Comparison of ENCODE assay signal across 13 cellular contexts in genomic region chr22:41256254-41256897, GRCh38. TPM values are rescaled to one million over a fixed set of nuclear protein-coding genes. Genes with fewer than 3 reads are reported as not detected.
DNase-seq lines count a peak whose midpoint lies in the region; ATAC-seq and TF ChIP-seq lines count a peak whose summit lies in the region.
"Had no signal": no experiment of that assay in that cellular context is flagged by ENCODE, and none has a peak within 500 bp of the region (broad histone marks: within the 10 kb centered on the region; RNA-seq: fewer than 3 reads in every experiment).

No MANE protein-coding gene starts in this region.

- no peaks in the 10 kb centered on the region for H3K27me3 ChIP-seq in BLaER1
- H3K27me3 ChIP-seq: neutrophil, tibial artery had no signal

- DNase-seq in LNCaP clone FGC (ENCODE audit: low read depth), result peak; percentile 64
- DNase-seq in cardiac fibroblast (ENCODE audit: low read depth in 2 of 2), result peak; percentile 59 to 87
- DNase-seq in mucosa of descending colon, result no peak
- no peak for DNase-seq in NCI-H82 (lab: John Stamatoyannopoulos, UW)
- DNase-seq in GM19238 (ENCODE audit: insufficient read length, low spot score), result no peak
- DNase-seq in NCI-H446 (lab: John Stamatoyannopoulos, UW), result no peak
- DNase-seq: activated CD8-positive, alpha-beta memory T cell treated with anti-CD3 and anti-CD28 coated beads, Interleukin-2, amount 10 ng/mL, durations not matched to agents 7 days and 5 days; central memory CD4-positive, alpha-beta T cell; NCI-H2171; tibial artery had no signal

- ATAC-seq in mucosa of descending colon (peak; percentile 35), HG03354 (IDR thresholded peaks at IDR 0.05; ENCODE audit: poor library complexity, severe bottlenecking, unreplicated experiment) (no peak)
- ATAC-seq: activated CD8-positive, alpha-beta memory T cell treated with anti-CD3 and anti-CD28 coated beads, Interleukin-2, amount 10 ng/mL, durations not matched to agents 7 days and 5 days had no signal

- TF ChIP-seq CTCF in LNCaP clone FGC (IDR thresholded peaks at IDR 0.05; ENCODE audit: control insufficient read depth, extremely low read depth, insufficient read depth) (peak; percentile 8; the same call in 1 of the 2 replicates), cardiac fibroblast (IDR thresholded peaks at IDR 0.05; ENCODE audit: low read depth, low read length) (peak; percentile 40), mucosa of descending colon (IDR thresholded peaks at IDR 0.05) (no peak)

- no peak overlapping the region for H3K4me3 ChIP-seq in BLaER1
- H3K4me3 ChIP-seq in LNCaP clone FGC (ENCODE audit: low read depth, low read length), result no peak overlapping the region
- H3K4me3 ChIP-seq in cardiac fibroblast (replicated peaks in 1 of 2; ENCODE audit: low read depth in 2 of 2, low read length in 2 of 2), result no peak overlapping the region
- no peak overlapping the region for H3K4me3 ChIP-seq in mucosa of descending colon
- H3K4me3 ChIP-seq: tibial artery had no signal

- H3K9me3 ChIP-seq in BLaER1, result no peaks in the 10 kb centered on the region
- no peaks in the 10 kb centered on the region for H3K9me3 ChIP-seq in mucosa of descending colon
- H3K9me3 ChIP-seq: neutrophil, tibial artery had no signal

- H3K36me3 ChIP-seq in BLaER1 (peaks cover 100% of the 10 kb centered on the region), mucosa of descending colon (ENCODE audit: low read depth) (peaks cover 3% of the 10 kb centered on the region)

- H4K20me1 ChIP-seq in BLaER1, result peaks cover 31% of the 10 kb centered on the region

- H3K4me1 ChIP-seq in BLaER1, result peaks cover 10% of the 10 kb centered on the region; the same call in 1 of the 2 replicates
- H3K4me1 ChIP-seq in mucosa of descending colon (ENCODE audit: low read depth), result no peaks in the 10 kb centered on the region
- H3K4me1 ChIP-seq: tibial artery had no signal

- H3K4me2 ChIP-seq in BLaER1, result no peak overlapping the region

- H3K27ac ChIP-seq in BLaER1, result 0 out of 2 replicates have a peak overlapping the region, but pooled peaks have one; percentile 9
- H3K27ac ChIP-seq: neutrophil, tibial artery had no signal

- H3K9ac ChIP-seq in BLaER1, result no peak overlapping the region

- intact Hi-C loops in mucosa of descending colon (cut with DNase I, micrococcal nuclease), result no loop called here

RNA-seq across cellular contexts. Expression of gene CHADL, which starts 15.6 kb away (rescaled TPM):
- total RNA-seq in mucosa of descending colon, result 1 to 10 TPM; 1.1 to 8.8 (median 1.9) TPM

RNA-seq across cellular contexts. Expression of gene RANGAP1, which starts 29.6 kb away (rescaled TPM):
- 10 to 100 TPM; 26.9 to 48.9 (median 35.3) TPM for total RNA-seq in mucosa of descending colon

RNA-seq across cellular contexts. Expression of gene ZC3H7B, which starts 44.9 kb away (rescaled TPM):
- 10 to 100 TPM; 37.8 to 57.5 (median 39.3) TPM for total RNA-seq in mucosa of descending colon

RNA-seq across cellular contexts. Expression of gene L3MBTL2, which starts 51.3 kb away (rescaled TPM):
- 10 to 100 TPM; 17.7 to 25.0 (median 18.9) TPM for total RNA-seq in mucosa of descending colon

Comparison
In these comparisons a context has a peak if more than half of its experiments do, and no peak if none do; other contexts are left out.
1. DNase-seq: peak in LNCaP clone FGC (single experiment) and cardiac fibroblast (2 of 2); none in mucosa of descending colon (0 of 3), NCI-H82 (single experiment), GM19238 (single experiment) and NCI-H446 (0 of 2).